8 cellular contexts compared by ENCODE assay signal in the genomic region with DNA sequence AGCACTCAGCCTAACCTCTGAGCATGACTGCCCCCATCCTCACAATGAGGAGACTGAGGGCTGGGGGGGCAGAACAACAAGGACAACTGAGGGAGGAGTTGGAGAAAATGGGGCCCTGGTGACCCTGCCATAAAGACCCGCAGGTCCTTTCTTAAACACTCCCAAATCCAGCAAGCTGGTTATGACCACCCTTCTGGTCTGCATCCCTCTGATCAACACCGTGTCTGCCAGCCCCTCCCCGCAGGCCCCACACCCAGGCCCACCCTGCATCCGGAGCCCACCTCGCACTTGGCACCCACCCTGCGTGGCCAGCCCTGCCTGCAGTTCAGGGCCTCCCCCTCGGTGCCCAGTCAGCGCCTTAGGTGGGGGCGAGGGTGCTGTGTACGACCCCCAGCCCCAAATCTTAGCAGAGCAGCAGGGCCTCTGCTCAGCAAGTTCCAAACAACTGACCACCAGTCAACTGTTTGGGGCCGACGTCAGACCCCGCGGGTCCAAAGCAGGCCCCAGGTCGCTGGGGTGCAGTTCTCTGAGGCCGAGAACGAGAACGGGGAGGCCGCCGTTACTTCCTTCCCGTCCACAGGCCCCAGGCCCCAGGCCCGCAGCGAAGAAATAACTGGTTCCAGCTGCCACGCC. TPM values are rescaled to one million over a fixed set of nuclear protein-coding genes. Genes with fewer than 3 reads are reported as not detected.
DNase-seq lines count a peak whose midpoint lies in the region; ATAC-seq and TF ChIP-seq lines count a peak whose summit lies in the region.

No MANE protein-coding gene starts in this region.

- H3K9me3 Mint-ChIP-seq in endodermal cell, result no peaks in the 10 kb centered on the region

- no peaks in the 10 kb centered on the region for H3F3A ChIP-seq in SK-N-SH (replicated peaks; ENCODE audit: insufficient read depth)

- no peak overlapping the region for H2BK120ac ChIP-seq in neuronal stem cell (ENCODE audit: low read depth, low read length)

- H3K18ac ChIP-seq in neuronal stem cell (ENCODE audit: low read length), result peak overlapping the region; percentile 75

- no peak overlapping the region for H3K4ac ChIP-seq in neuronal stem cell (ENCODE audit: low read length)

- no peaks in the 10 kb centered on the region for H3K9me2 ChIP-seq in SK-N-SH

- H3K36me3 ChIP-seq in SK-N-SH (replicated peaks in 1 of 2; ENCODE audit: control insufficient read depth in 1 of 2, insufficient read depth in 2 of 2, low read length in 1 of 2) (no peaks in the 10 kb centered on the region), KOPT-K1 (ENCODE audit: insufficient read depth, low read length) (peaks cover 22% of the 10 kb centered on the region; the same call in 1 of the 2 replicates), endodermal cell (ENCODE audit: control insufficient read depth, insufficient read depth, low read length) (no peaks in the 10 kb centered on the region), neuronal stem cell (replicated peaks in 1 of 2; ENCODE audit: control insufficient read depth in 2 of 2, insufficient read depth in 2 of 2, low read length in 2 of 2) (no peaks in the 10 kb centered on the region)

- H3K79me1 ChIP-seq in neuronal stem cell (ENCODE audit: low read depth, low read length), result no peaks in the 10 kb centered on the region

- no peak for ATAC-seq in SK-N-SH treated with all-trans-retinoic acid at 6 μM for 48 hours
- ATAC-seq in HG02970 (IDR thresholded peaks at IDR 0.05; ENCODE audit: low FRiP score, unreplicated experiment), result no peak

- H2AFZ ChIP-seq in SK-N-SH (ENCODE audit: low read depth) (peak overlapping the region; percentile 56; the same call in 1 of the 2 replicates), neuronal stem cell (ENCODE audit: low read length) (peak overlapping the region; percentile 86)

- POLR2A ChIA-PET in SK-N-SH (lab: Yijun Ruan, JAX), result no interaction called here

- peaks cover 3% of the 10 kb centered on the region for H3K4me1 Mint-ChIP-seq in endodermal cell

- H3K9ac ChIP-seq in SK-N-SH, result no peak overlapping the region
- no peak overlapping the region for H3K9ac ChIP-seq in endodermal cell (ENCODE audit: extremely low read depth, low read length, poor library complexity, severe bottlenecking)
- no peak overlapping the region for H3K9ac ChIP-seq in neuronal stem cell (ENCODE audit: low read depth, low read length, poor library complexity)

- TF ChIP-seq EP300 in SK-N-SH (IDR thresholded peaks at IDR 0.05; ENCODE audit: borderline replicate concordance in 1 of 2, low read depth in 1 of 2, low read length in 1 of 2), result no peak

- peaks cover 98% of the 10 kb centered on the region for H3K27me3 Mint-ChIP-seq in endodermal cell (ENCODE audit: insufficient read depth)

- TF ChIP-seq CTCF in SK-N-SH (IDR thresholded peaks at IDR 0.05) (no peak), endodermal cell (conservative IDR thresholded peaks at IDR 0.05) (no peak)

- H3K4me1 ChIP-seq in SK-N-SH (ENCODE audit: control insufficient read depth in 1 of 2, insufficient read depth in 2 of 2, low read depth in 1 of 2, low read length in 1 of 2) (peaks cover 0 to 15% of the 10 kb centered on the region in 2 experiments; a peak in 1 of 4 replicates), endodermal cell (ENCODE audit: control insufficient read depth, insufficient read depth, low read length) (no peaks in the 10 kb centered on the region), neuronal stem cell (ENCODE audit: control insufficient read depth in 2 of 2, insufficient read depth in 1 of 2, low read depth in 1 of 2, low read length in 2 of 2) (peaks cover 4 to 7% of the 10 kb centered on the region in 2 donors)

- peak overlapping the region; percentile 48 for H3K4me3 Mint-ChIP-seq in endodermal cell

- H2BK15ac ChIP-seq in neuronal stem cell (ENCODE audit: low read length), result no peak overlapping the region

- H2BK12ac ChIP-seq in neuronal stem cell (ENCODE audit: low read length), result peak overlapping the region; percentile 64

- no peaks in the 10 kb centered on the region for H3K36me3 Mint-ChIP-seq in endodermal cell (ENCODE audit: low read depth)

- H3K27me3 ChIP-seq in SK-N-SH (ENCODE audit: insufficient read depth) (peaks cover 28% of the 10 kb centered on the region), endodermal cell (ENCODE audit: control insufficient read depth, insufficient read depth, low read length, poor library complexity, severe bottlenecking) (peaks cover 100% of the 10 kb centered on the region), neuronal stem cell (ENCODE audit: control insufficient read depth in 3 of 3, insufficient read depth in 3 of 3, low read depth in 1 of 3, low read length in 3 of 3) (peaks cover 10 to 83% (median 66%) of the 10 kb centered on the region in 3 experiments)

- no peak overlapping the region for H3K23ac ChIP-seq in neuronal stem cell (ENCODE audit: low read depth, low read length, poor library complexity)

- no peak overlapping the region for H4K91ac ChIP-seq in neuronal stem cell (ENCODE audit: low read depth, low read length, poor library complexity)

- no peak overlapping the region for H3K14ac ChIP-seq in neuronal stem cell (ENCODE audit: low read length)

- no peaks in the 10 kb centered on the region for H4K20me1 ChIP-seq in SK-N-SH (ENCODE audit: insufficient read depth)

- H3K4me3 ChIP-seq in SK-N-SH (ENCODE audit: low read depth in 2 of 2, low read length in 1 of 2), result peak overlapping the region; percentile 49 to 59
- H3K4me3 ChIP-seq in endodermal cell (ENCODE audit: low read length), result peak overlapping the region; percentile 49
- H3K4me3 ChIP-seq in neuronal stem cell (ENCODE audit: low read length in 2 of 2), result peak overlapping the region in 1 of 2 donors; percentile 38

- 0% methylated on average over 1 of the region's 24 CpGs for WGBS in SK-N-SH (ENCODE audit: low lambda C conversion rate)
- WGBS in endodermal cell (ENCODE audit: insufficient coverage in 1 of 2, insufficient read length in 1 of 2), 2 experiments, result 34 to 44% methylated on average over 18 to 24 of the region's 24 CpGs
- no CpG with 5 or more reads among the region's 24 CpGs for WGBS in neuronal stem cell (ENCODE audit: extremely low coverage in 2 of 2, insufficient read length in 2 of 2, insufficient replicate concordance in 1 of 2), 2 donors

- H3K27ac Mint-ChIP-seq in endodermal cell, result no peak overlapping the region

- no peak overlapping the region for H3K27ac ChIP-seq in SK-N-SH (ENCODE audit: low read depth in 2 of 2, low read length in 1 of 2)
- peak overlapping the region; percentile 79 for H3K27ac ChIP-seq in KOPT-K1 (ENCODE audit: low read depth, low read length, poor library complexity, severe bottlenecking)
- H3K27ac ChIP-seq in endodermal cell (ENCODE audit: low read depth, low read length), result no peak overlapping the region
- H3K27ac ChIP-seq in neuronal stem cell (replicated peaks; ENCODE audit: low read length), result no peak overlapping the region

- H3K9me3 ChIP-seq in SK-N-SH (no peaks in the 10 kb centered on the region), KOPT-K1 (ENCODE audit: insufficient read depth, low read length, poor library complexity, severe bottlenecking) (no peaks in the 10 kb centered on the region), endodermal cell (ENCODE audit: control insufficient read depth, low read length) (no peaks in the 10 kb centered on the region), neuronal stem cell (replicated peaks in 1 of 2; ENCODE audit: control insufficient read depth in 2 of 2, insufficient read depth in 1 of 2, low read depth in 1 of 2, low read length in 2 of 2) (peaks cover 0 to 2% of the 10 kb centered on the region in 2 donors)

- CTCF ChIA-PET in SK-N-SH (lab: Yijun Ruan, JAX), result interaction anchor here (0.6 to 1.0 kb wide), 2 partner anchors 19 to 122 kb away, joined by 3 read pairs; no protein-coding TSS in a partner anchor

- H3K4me2 ChIP-seq in SK-N-SH (peak overlapping the region; percentile 91), neuronal stem cell (ENCODE audit: insufficient read depth, low read length, poor library complexity, severe bottlenecking) (peak overlapping the region; percentile 88)

- no peak overlapping the region for H4K8ac ChIP-seq in neuronal stem cell (ENCODE audit: low read depth, low read length)

- DNase-seq in SK-N-SH, result no peak
- DNase-seq in endodermal cell, result no peak
- DNase-seq in neuronal stem cell (ENCODE audit: low spot score), result no peak
- no peak for DNase-seq in NCI-H1048 (lab: John Stamatoyannopoulos, UW)
- no peak for DNase-seq in stimulated activated CD4-positive, alpha-beta T cell treated with anti-CD3 and anti-CD28 coated beads, Interleukin-4, amount 100 ng/mL, for 1 hour

- no peak for TF ChIP-seq RAD21 in SK-N-SH (IDR thresholded peaks at IDR 0.05; ENCODE audit: low read length)

- no peaks in the 10 kb centered on the region for H3K79me2 ChIP-seq in SK-N-SH (ENCODE audit: insufficient read depth)

- H2BK5ac ChIP-seq in neuronal stem cell (ENCODE audit: low read length), result no peak overlapping the region

- H2AK5ac ChIP-seq in neuronal stem cell (ENCODE audit: low read depth, low read length), result peak overlapping the region; percentile 73

TF ChIP-seq in SK-N-SH, 30 proteins besides CTCF, POLR2A, EP300 and RAD21:
- TF ChIP-seq MXI1 (IDR thresholded peaks at IDR 0.05; ENCODE audit: low read depth, low read length) (no peak), TEAD4 (IDR thresholded peaks at IDR 0.05; ENCODE audit: borderline replicate concordance, insufficient read depth) (no peak), JUND (IDR thresholded peaks at IDR 0.05) (no peak), MEF2A (IDR thresholded peaks at IDR 0.05; ENCODE audit: borderline replicate concordance, low read depth) (no peak), FOXJ3 (CRISPR knock-in tag; IDR thresholded peaks at IDR 0.05) (no peak)

RNA-seq across cellular contexts. Expression of gene ACSS1, which starts 1.2 kb away (rescaled TPM):
- 1.3 and 2.0 TPM in 2 replicates for polyA plus RNA-seq in SK-N-SH (2012; rRNA removed)
- polyA plus RNA-seq in SK-N-SH (2012; cell fraction: cytosol; rRNA removed), result 0.68 and 1.2 TPM in 2 replicates
- polyA plus RNA-seq in SK-N-SH (2012; cell fraction: nucleus; rRNA removed), result 3.3 and 4.9 TPM in 2 replicates
- total RNA-seq in endodermal cell, result under 1 TPM in 1 of 2 donors, not detected in 1; 0.22 TPM
- 0.68 TPM for polyA plus RNA-seq in endodermal cell (2013, experiment 1 of 2)
- polyA plus RNA-seq in endodermal cell (2013, experiment 2 of 2), result 0.50 TPM
- 0.24 TPM for polyA plus RNA-seq in neuronal stem cell (2013, experiment 1 of 2)
- polyA plus RNA-seq in neuronal stem cell (2013, experiment 2 of 2), result 0.26 TPM

RNA-seq across cellular contexts. Expression of gene VSX1, which starts 25.2 kb away (rescaled TPM):
- polyA plus RNA-seq in SK-N-SH (2012; rRNA removed), result not detected in 2 replicates
- polyA plus RNA-seq in SK-N-SH (2012; cell fraction: cytosol; rRNA removed), result not detected in 2 replicates
- polyA plus RNA-seq in SK-N-SH (2012; cell fraction: nucleus; rRNA removed), result not detected in 2 replicates
- not detected for total RNA-seq in endodermal cell
- polyA plus RNA-seq in endodermal cell (2013, experiment 1 of 2), result 0.39 TPM
- polyA plus RNA-seq in endodermal cell (2013, experiment 2 of 2), result not detected
- polyA plus RNA-seq in neuronal stem cell (2013, experiment 1 of 2), result 0.73 TPM
- 0.78 TPM for polyA plus RNA-seq in neuronal stem cell (2013, experiment 2 of 2)
